In genomic region chr4:86593726-86594558, GRCh38 we compare ENCODE assay signal across 8 cellular contexts.
DNase-seq lines count a peak whose midpoint lies in the region; ATAC-seq lines count a peak whose summit lies in the region.

A gene with protein sequence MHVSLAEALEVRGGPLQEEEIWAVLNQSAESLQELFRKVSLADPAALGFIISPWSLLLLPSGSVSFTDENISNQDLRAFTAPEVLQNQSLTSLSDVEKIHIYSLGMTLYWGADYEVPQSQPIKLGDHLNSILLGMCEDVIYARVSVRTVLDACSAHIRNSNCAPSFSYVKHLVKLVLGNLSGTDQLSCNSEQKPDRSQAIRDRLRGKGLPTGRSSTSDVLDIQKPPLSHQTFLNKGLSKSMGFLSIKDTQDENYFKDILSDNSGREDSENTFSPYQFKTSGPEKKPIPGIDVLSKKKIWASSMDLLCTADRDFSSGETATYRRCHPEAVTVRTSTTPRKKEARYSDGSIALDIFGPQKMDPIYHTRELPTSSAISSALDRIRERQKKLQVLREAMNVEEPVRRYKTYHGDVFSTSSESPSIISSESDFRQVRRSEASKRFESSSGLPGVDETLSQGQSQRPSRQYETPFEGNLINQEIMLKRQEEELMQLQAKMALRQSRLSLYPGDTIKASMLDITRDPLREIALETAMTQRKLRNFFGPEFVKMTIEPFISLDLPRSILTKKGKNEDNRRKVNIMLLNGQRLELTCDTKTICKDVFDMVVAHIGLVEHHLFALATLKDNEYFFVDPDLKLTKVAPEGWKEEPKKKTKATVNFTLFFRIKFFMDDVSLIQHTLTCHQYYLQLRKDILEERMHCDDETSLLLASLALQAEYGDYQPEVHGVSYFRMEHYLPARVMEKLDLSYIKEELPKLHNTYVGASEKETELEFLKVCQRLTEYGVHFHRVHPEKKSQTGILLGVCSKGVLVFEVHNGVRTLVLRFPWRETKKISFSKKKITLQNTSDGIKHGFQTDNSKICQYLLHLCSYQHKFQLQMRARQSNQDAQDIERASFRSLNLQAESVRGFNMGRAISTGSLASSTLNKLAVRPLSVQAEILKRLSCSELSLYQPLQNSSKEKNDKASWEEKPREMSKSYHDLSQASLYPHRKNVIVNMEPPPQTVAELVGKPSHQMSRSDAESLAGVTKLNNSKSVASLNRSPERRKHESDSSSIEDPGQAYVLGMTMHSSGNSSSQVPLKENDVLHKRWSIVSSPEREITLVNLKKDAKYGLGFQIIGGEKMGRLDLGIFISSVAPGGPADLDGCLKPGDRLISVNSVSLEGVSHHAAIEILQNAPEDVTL (N-terminal part only) (plus strand): TSS chr4:86594315. CDS start chr4:86635257, 40,942 bp downstream.

- H3K27ac ChIP-seq in ACC112 (ENCODE audit: low read depth, low read length) = peak within 1 kb of the TSS; percentile 61

- peaks cover 42% of the 10 kb centered on the region for H3K27me3 Mint-ChIP-seq in dendritic cell treated with granulocyte-macrophage colony-stimulating factor and Interleukin-4, amounts not matched to agents 40 ng/mL and 50 ng/mL, for 4 days

- peaks cover 16% of the 10 kb centered on the region for H3K4me1 ChIP-seq in ACC112 (ENCODE audit: control insufficient read depth, insufficient read depth, low read length, unreplicated experiment)

- H3K4me1 Mint-ChIP-seq in dendritic cell treated with granulocyte-macrophage colony-stimulating factor and Interleukin-4, amounts not matched to agents 40 ng/mL and 50 ng/mL, for 4 days (ENCODE audit: low read depth) = peaks cover 20% of the 10 kb centered on the region

- peak within 1 kb of the TSS; percentile 95 for H2AFZ ChIP-seq in ACC112 (ENCODE audit: low read length, unreplicated experiment)

- H3K27ac Mint-ChIP-seq in dendritic cell treated with granulocyte-macrophage colony-stimulating factor and Interleukin-4, amounts not matched to agents 40 ng/mL and 50 ng/mL, for 4 days = peak within 1 kb of the TSS; percentile 23

- H3K79me2 ChIP-seq in ACC112 (ENCODE audit: control insufficient read depth, insufficient read depth, low read length, unreplicated experiment) = peaks cover 28% of the 10 kb centered on the region

- no peaks in the 10 kb centered on the region for H3K36me3 Mint-ChIP-seq in dendritic cell treated with granulocyte-macrophage colony-stimulating factor and Interleukin-4, amounts not matched to agents 40 ng/mL and 50 ng/mL, for 4 days (ENCODE audit: low read depth)

- H3K4me3 Mint-ChIP-seq in dendritic cell treated with granulocyte-macrophage colony-stimulating factor and Interleukin-4, amounts not matched to agents 40 ng/mL and 50 ng/mL, for 4 days = peak within 1 kb of the TSS; percentile 76

- ATAC-seq in GM18870 (IDR thresholded peaks at IDR 0.05; ENCODE audit: unreplicated experiment) = peak; percentile 96
- ATAC-seq in HG03103 (IDR thresholded peaks at IDR 0.05; ENCODE audit: low read depth, unreplicated experiment) = peak; percentile 92

- no peaks in the 10 kb centered on the region for H3K36me3 ChIP-seq in ACC112 (ENCODE audit: insufficient read depth, low read length)

- no peaks in the 10 kb centered on the region for H3K27me3 ChIP-seq in ACC112 (ENCODE audit: insufficient read depth, low read length)

- H3K9me3 Mint-ChIP-seq in dendritic cell treated with granulocyte-macrophage colony-stimulating factor and Interleukin-4, amounts not matched to agents 40 ng/mL and 50 ng/mL, for 4 days = no peaks in the 10 kb centered on the region

- DNase-seq in NCI-H345 (lab: John Stamatoyannopoulos, UW) = peak; percentile 95
- peak; percentile 72 for DNase-seq in activated CD4-positive, alpha-beta T cell treated with anti-CD3 and anti-CD28 coated beads for 48 hours
- peak; percentile 100 for DNase-seq in left kidney (ENCODE audit: low read depth, low spot score)
- DNase-seq in stimulated activated CD4-positive, alpha-beta T cell treated with anti-CD3 and anti-CD28 coated beads, Interleukin-1b, Interleukin-23, amount 100 ng/mL, for 24 hours (ENCODE audit: low read depth in 4 of 4, low spot score in 1 of 4) = peak; percentile 7 to 66 (median 38)

- intact Hi-C loops in dendritic cell treated with granulocyte-macrophage colony-stimulating factor and Interleukin-4, amounts not matched to agents 40 ng/mL and 50 ng/mL, for 4 days (cut with micrococcal nuclease) = loop anchor here (5.0 kb wide), 1 partner anchor 303 kb away; no protein-coding TSS in a partner anchor

- H3K4me3 ChIP-seq in ACC112 (ENCODE audit: low read depth, low read length) = peak within 1 kb of the TSS; percentile 88

Comparison
In these comparisons a context has a peak if more than half of its experiments do, and no peak if none do; other contexts are left out.
1. Peak in every context shown above with its lines: DNase-seq, ATAC-seq, H3K4me3 ChIP-seq and H3K27ac ChIP-seq.
2. DNase-seq: peak in every context shown above with its lines; median percentile 100 in left kidney; 95 in NCI-H345; 72 in activated CD4-positive, alpha-beta T cell treated with anti-CD3 and anti-CD28 coated beads for 48 hours; 38 in stimulated activated CD4-positive, alpha-beta T cell treated with anti-CD3 and anti-CD28 coated beads, Interleukin-1b, Interleukin-23, amount 100 ng/mL, for 24 hours.